25 cellular contexts compared by ENCODE assay signal in the genomic region with DNA sequence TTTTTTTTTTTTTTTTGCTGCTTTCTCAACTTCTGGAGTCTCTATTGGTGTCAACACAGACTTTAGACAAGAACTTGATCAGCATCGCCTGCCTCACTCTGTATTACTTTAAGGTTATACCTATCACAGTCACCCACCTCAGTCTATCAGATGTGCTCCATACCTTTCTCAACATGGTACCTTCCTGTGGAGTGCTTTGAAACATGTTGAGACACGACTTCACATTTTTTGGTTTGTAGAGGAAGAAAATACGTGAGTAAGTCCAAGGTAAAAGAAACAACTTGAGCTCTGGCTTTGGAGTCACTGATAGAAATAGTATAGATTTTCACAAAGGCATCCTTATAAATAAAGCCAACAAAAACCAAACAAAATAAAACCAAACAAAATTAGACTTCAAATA.
"Had no signal": no experiment of that assay in that cellular context is flagged by ENCODE, and none has a peak within 500 bp of the region (broad histone marks: within the 10 kb centered on the region; RNA-seq: fewer than 3 reads in every experiment).

No MANE protein-coding gene starts in this region.

- H3K27ac ChIP-seq: dorsolateral prefrontal cortex, esophagus muscularis mucosa, ovary, psoas muscle, right lobe of liver, suprapubic skin, transverse colon, upper lobe of right lung, uterus had no signal

- H3K27me3 ChIP-seq: esophagus muscularis mucosa, ovary, right lobe of liver, suprapubic skin, transverse colon, upper lobe of right lung, uterus had no signal

- ATAC-seq: left lobe of liver; naive thymus-derived CD8-positive, alpha-beta T cell; right lobe of liver; stimulated activated naive CD8-positive, alpha-beta T cell treated with anti-CD3 and anti-CD28 coated beads, Interleukin-15, amount 100 ng/mL, for 72 hours had no signal

- H3K4me3 ChIP-seq: esophagus muscularis mucosa, ovary, psoas muscle, right lobe of liver, suprapubic skin, transverse colon, upper lobe of right lung, uterus had no signal

- H3K4me1 ChIP-seq: suprapubic skin, transverse colon, upper lobe of right lung, uterus had no signal

- H3K9me3 ChIP-seq: esophagus muscularis mucosa, ovary, psoas muscle, right lobe of liver, suprapubic skin, transverse colon, upper lobe of right lung, uterus had no signal

- H3K36me3 ChIP-seq: esophagus muscularis mucosa, ovary, right lobe of liver, suprapubic skin, transverse colon, upper lobe of right lung, uterus had no signal

- DNase-seq: cerebellar nuclear complex; dorsolateral prefrontal cortex; effector CD4-positive, alpha-beta T cell; endodermal cell; foreskin melanocyte; glutamatergic neuron; kidney; midbrain; naive thymus-derived CD8-positive, alpha-beta T cell; nephron progenitor cell; nucleus accumbens; ovary; psoas muscle; right lobe of liver; small intestine; stimulated activated CD4-positive, alpha-beta T cell treated with anti-CD3 and anti-CD28 coated beads, Interleukin-15, amount 100 ng/mL, for 24 hours; stimulated activated CD4-positive, alpha-beta T cell treated with anti-CD3 and anti-CD28 coated beads, Interleukin-2, amount 100 ng/mL, for 48 hours; stimulated activated naive CD4-positive, alpha-beta T cell; stimulated activated naive CD8-positive, alpha-beta T cell treated with anti-CD3 and anti-CD28 coated beads, Interleukin-15, amount 100 ng/mL, for 72 hours; transverse colon; upper lobe of right lung; uterus had no signal
